In genomic region chr10:101031128-101031795, GRCh38 we compare ENCODE assay signal across 8 cellular contexts. TPM values are rescaled to one million over a fixed set of nuclear protein-coding genes. Genes with fewer than 3 reads are reported as not detected.
DNase-seq lines count a peak whose midpoint lies in the region; ATAC-seq and TF ChIP-seq lines count a peak whose summit lies in the region.

Gene PDZD7 (minus strand): TSS chr10:101031129. CDS start chr10:101030219, 910 bp downstream.
Gene SFXN3 (plus strand): TSS chr10:101031234. CDS start chr10:101034695, 3,461 bp downstream.

- peak within 1 kb of the TSS; percentile 90 for H3K27ac Mint-ChIP-seq in activated CD8-positive, alpha-beta T cell treated with anti-CD3 and anti-CD28 coated beads for 36 hours

- no peaks in the 10 kb centered on the region for H3K27me3 ChIP-seq in BLaER1
- no peaks in the 10 kb centered on the region for H3K27me3 ChIP-seq in dorsolateral prefrontal cortex
- H3K27me3 ChIP-seq in lower lobe of right lung (ENCODE audit: low read depth), result no peaks in the 10 kb centered on the region

- DNase-seq in NCI-H748 treated with DMSO at 0.1 percent for 48 hours (lab: John Stamatoyannopoulos, UW), result peak; percentile 56
- peak; percentile 98 for DNase-seq in activated CD8-positive, alpha-beta T cell treated with anti-CD3 and anti-CD28 coated beads for 36 hours
- peak; percentile 96 to 99 (median 98) for DNase-seq in dorsolateral prefrontal cortex
- peak; percentile 98 for DNase-seq in lower lobe of right lung
- peak; percentile 90 to 97 (median 93) for DNase-seq in stimulated activated CD4-positive, alpha-beta T cell treated with anti-CD3 and anti-CD28 coated beads, TNF-alpha, amount 100 ng/mL, for 1 hour (ENCODE audit: low read depth in 3 of 3, low spot score in 1 of 3)

- peak within 1 kb of the TSS; percentile 74 for H3K9ac ChIP-seq in BLaER1

- CTCF ChIA-PET in activated CD8-positive, alpha-beta T cell treated with anti-CD3 and anti-CD28 coated beads for 36 hours (lab: Charles Lee), result interaction anchor here (1.0 to 9.8 kb wide), 17 partner anchors 10 to 549 kb away, joined by 3 to 147 read pairs (median 6); partner anchors contain the start of genes LZTS2, MRPL43 and TWNK

- no peaks in the 10 kb centered on the region for H3K36me3 Mint-ChIP-seq in activated CD8-positive, alpha-beta T cell treated with anti-CD3 and anti-CD28 coated beads for 36 hours (ENCODE audit: low read depth)

- POLR2A ChIA-PET in activated CD8-positive, alpha-beta T cell treated with anti-CD3 and anti-CD28 coated beads for 36 hours (lab: Charles Lee), result interaction anchor here (0.5 to 4.9 kb wide), 7 partner anchors 11 to 119 kb away, joined by 3 to 30 read pairs (median 4); no protein-coding TSS in a partner anchor

- peaks cover 6% of the 10 kb centered on the region for H3K27me3 Mint-ChIP-seq in activated CD8-positive, alpha-beta T cell treated with anti-CD3 and anti-CD28 coated beads for 36 hours

- intact Hi-C loops in activated CD8-positive, alpha-beta T cell treated with anti-CD3 and anti-CD28 coated beads for 36 hours (cut with micrococcal nuclease), result no loop called here
- intact Hi-C loops in dorsolateral prefrontal cortex (cut with DNase I) (loop anchor here in 1 of 2 donors (1.0 to 5.0 kb wide), 2 partner anchors 33 to 36 kb away; no protein-coding TSS in a partner anchor), lower lobe of right lung (cut with DNase I) (no loop called here)

- H3K9me3 ChIP-seq in BLaER1 (no peaks in the 10 kb centered on the region), lower lobe of right lung (no peaks in the 10 kb centered on the region)

- peak within 1 kb of the TSS; percentile 76 for H3K4me3 ChIP-seq in BLaER1
- H3K4me3 ChIP-seq in dorsolateral prefrontal cortex, result peak within 1 kb of the TSS; percentile 55 to 100 (median 92)
- peak within 1 kb of the TSS; percentile 83 for H3K4me3 ChIP-seq in lower lobe of right lung

- H3K27ac ChIP-seq in BLaER1 (peak within 1 kb of the TSS; percentile 77), dorsolateral prefrontal cortex (peak within 1 kb of the TSS; percentile 93 to 100 (median 99)), lower lobe of right lung (peak within 1 kb of the TSS; percentile 99)

- peak; percentile 89 for ATAC-seq in GM19395 (IDR thresholded peaks at IDR 0.05; ENCODE audit: unreplicated experiment)
- ATAC-seq in HG03520 (IDR thresholded peaks at IDR 0.05; ENCODE audit: unreplicated experiment), result peak; percentile 87
- ATAC-seq in activated CD8-positive, alpha-beta T cell treated with anti-CD3 and anti-CD28 coated beads for 36 hours, result peak; percentile 79
- ATAC-seq in lower lobe of right lung, result peak; percentile 92 to 95

- H3K4me1 ChIP-seq in BLaER1 (peaks cover 58% of the 10 kb centered on the region), lower lobe of right lung (peaks cover 20% of the 10 kb centered on the region)

- peak within 1 kb of the TSS; percentile 78 for H3K4me3 Mint-ChIP-seq in activated CD8-positive, alpha-beta T cell treated with anti-CD3 and anti-CD28 coated beads for 36 hours

- H3K4me2 ChIP-seq in BLaER1, result peak within 1 kb of the TSS; percentile 93

- no peak for TF ChIP-seq CTCF in activated CD8-positive, alpha-beta T cell treated with anti-CD3 and anti-CD28 coated beads for 36 hours (IDR thresholded peaks at IDR 0.05)
- peak in 14 of 56 donors; percentile 2 to 43 (median 22) for TF ChIP-seq CTCF in dorsolateral prefrontal cortex (IDR thresholded peaks at IDR 0.05 in 54 of 56, conservative IDR thresholded peaks at IDR 0.05 in 2 of 56; ENCODE audit: low read depth in 1 of 56, partially characterized antibody in 56 of 56)
- no peak for TF ChIP-seq CTCF in lower lobe of right lung (IDR thresholded peaks at IDR 0.05)

- H3K36me3 ChIP-seq in BLaER1 (peaks cover 18% of the 10 kb centered on the region), lower lobe of right lung (peaks cover 18% of the 10 kb centered on the region)

- peaks cover 10% of the 10 kb centered on the region for H3K4me1 Mint-ChIP-seq in activated CD8-positive, alpha-beta T cell treated with anti-CD3 and anti-CD28 coated beads for 36 hours (ENCODE audit: low read depth)

- H4K20me1 ChIP-seq in BLaER1, result peaks cover 20% of the 10 kb centered on the region

- no peaks in the 10 kb centered on the region for H3K9me3 Mint-ChIP-seq in activated CD8-positive, alpha-beta T cell treated with anti-CD3 and anti-CD28 coated beads for 36 hours

RNA-seq across cellular contexts. Expression of gene PDZD7, which starts in this region (rescaled TPM):
- total RNA-seq in activated CD8-positive, alpha-beta T cell treated with anti-CD3 and anti-CD28 coated beads for 36 hours, result under 1 TPM; 0.25 to 0.65 TPM
- total RNA-seq in dorsolateral prefrontal cortex, result 10 to 100 TPM; 11.3 to 42.8 (median 23.8) TPM
- 1.6 TPM for total RNA-seq in lower lobe of right lung

RNA-seq across cellular contexts. Expression of gene SFXN3, which starts in this region (rescaled TPM):
- total RNA-seq in activated CD8-positive, alpha-beta T cell treated with anti-CD3 and anti-CD28 coated beads for 36 hours, result 10 to 100 TPM; 28.8 to 29.6 TPM
- 100 to 1,000 TPM in 7 of 120 experiments, 10 to 100 TPM in 113; 53.8 to 127 (median 83.8) TPM for total RNA-seq in dorsolateral prefrontal cortex
- total RNA-seq in lower lobe of right lung, result 57.8 TPM

Comparison
In these comparisons a context has a peak if more than half of its experiments do, and no peak if none do; other contexts are left out.
1. Peak in every context shown above with its lines: DNase-seq, ATAC-seq, H3K4me3 ChIP-seq and H3K27ac ChIP-seq.